In the genomic region with DNA sequence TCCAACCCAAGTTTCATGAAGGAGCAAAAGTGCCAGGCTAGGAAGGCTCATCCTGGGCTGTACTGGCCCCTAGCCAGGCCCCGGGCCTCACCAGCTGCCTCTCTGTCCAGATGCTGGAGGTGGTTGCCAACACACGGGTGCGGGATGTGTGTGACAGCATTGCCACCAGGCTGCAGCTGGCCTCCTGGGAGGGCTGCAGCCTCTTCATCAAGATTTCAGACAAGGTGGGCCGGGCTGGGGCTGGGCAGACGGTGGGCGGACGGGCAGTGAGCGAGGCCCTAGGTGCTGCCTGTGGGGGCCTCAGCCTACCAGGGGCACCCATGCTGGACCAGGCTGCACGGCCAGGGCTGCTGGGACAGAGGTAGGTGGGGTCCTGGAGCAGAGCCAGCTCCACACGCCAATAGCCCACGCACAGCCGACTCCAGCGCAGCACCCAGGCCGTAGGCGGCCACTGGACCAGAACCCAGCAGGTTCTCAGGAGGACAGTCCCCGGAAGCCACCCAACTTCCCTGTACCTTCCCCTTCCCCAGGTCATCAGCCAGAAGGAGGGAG, we compare ENCODE assay signal across 1 cellular context.
TF ChIP-seq lines count a peak whose summit lies in the region.

No MANE protein-coding gene starts in this region.

TF ChIP-seq in SK-N-SH treated with all-trans-retinoic acid at 6 μM for 48 hours, 23 proteins besides CTCF, POLR2A, EP300 and RAD21 (continued from another document):
- TF ChIP-seq, protein P1, sequence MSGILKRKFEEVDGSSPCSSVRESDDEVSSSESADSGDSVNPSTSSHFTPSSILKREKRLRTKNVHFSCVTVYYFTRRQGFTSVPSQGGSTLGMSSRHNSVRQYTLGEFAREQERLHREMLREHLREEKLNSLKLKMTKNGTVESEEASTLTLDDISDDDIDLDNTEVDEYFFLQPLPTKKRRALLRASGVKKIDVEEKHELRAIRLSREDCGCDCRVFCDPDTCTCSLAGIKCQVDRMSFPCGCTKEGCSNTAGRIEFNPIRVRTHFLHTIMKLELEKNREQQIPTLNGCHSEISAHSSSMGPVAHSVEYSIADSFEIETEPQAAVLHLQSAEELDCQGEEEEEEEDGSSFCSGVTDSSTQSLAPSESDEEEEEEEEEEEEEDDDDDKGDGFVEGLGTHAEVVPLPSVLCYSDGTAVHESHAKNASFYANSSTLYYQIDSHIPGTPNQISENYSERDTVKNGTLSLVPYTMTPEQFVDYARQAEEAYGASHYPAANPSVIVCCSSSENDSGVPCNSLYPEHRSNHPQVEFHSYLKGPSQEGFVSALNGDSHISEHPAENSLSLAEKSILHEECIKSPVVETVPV (CRISPR knock-in tag; IDR thresholded peaks at IDR 0.05): no peak
- TF ChIP-seq ZNF8 (CRISPR knock-in tag; IDR thresholded peaks at IDR 0.05) (no peak), TCF4 (CRISPR knock-in tag; IDR thresholded peaks at IDR 0.05; ENCODE audit: borderline replicate concordance) (no peak)
